32 cellular contexts compared by ENCODE assay signal in genomic region chr16:9526791-9527190, GRCh38.
"Had no signal": no experiment of that assay in that cellular context is flagged by ENCODE, and none has a peak within 500 bp of the region (broad histone marks: within the 10 kb centered on the region; RNA-seq: fewer than 3 reads in every experiment).

No MANE protein-coding gene starts in this region.

- H3K9me3 Mint-ChIP-seq: dendritic cell treated with granulocyte-macrophage colony-stimulating factor and Interleukin-4, amounts not matched to agents 40 ng/mL and 50 ng/mL, for 4 days; mesothelial cell of epicardium had no signal

- FAIRE-seq: endometrium, kidney, urothelium cell line had no signal

- H3K4me1 Mint-ChIP-seq: memory B cell; naive B cell; stimulated activated effector memory CD8-positive, alpha-beta T cell treated with anti-CD3 and anti-CD28 coated beads, Interleukin-12 subunit alpha, Interleukin-12 subunit beta, amount 100 ng/mL, for 72 hours had no signal

- H3K36me3 Mint-ChIP-seq: memory B cell; mesothelial cell of epicardium; naive B cell; natural killer cell treated with Interleukin-12 subunit alpha and Interleukin-12 subunit beta and Interleukin-15 and Interleukin-18, amount 100 ng/mL, for 72 hours; stimulated activated effector memory CD8-positive, alpha-beta T cell treated with anti-CD3 and anti-CD28 coated beads, Interleukin-12 subunit alpha, Interleukin-12 subunit beta, amount 100 ng/mL, for 72 hours had no signal

- H3K27ac ChIP-seq: colonic mucosa, esophagus squamous epithelium, heart right ventricle, prostate gland, right atrium auricular region, sigmoid colon, stomach, testis, tibial artery, upper lobe of left lung had no signal

- H3K4me3 ChIP-seq: colonic mucosa, esophagus squamous epithelium, heart right ventricle, lung, mucosa of descending colon, prostate gland, right atrium auricular region, sigmoid colon, stomach, testis, tibial artery, upper lobe of left lung had no signal

- H3K36me3 ChIP-seq: colonic mucosa, esophagus squamous epithelium, heart right ventricle, prostate gland, right atrium auricular region, sigmoid colon, stomach, tibial artery, upper lobe of left lung had no signal

- DNase-seq: colonic mucosa; effector memory CD4-positive, alpha-beta T cell; erythroblast; esophagus squamous epithelium; foreskin melanocyte; glutamatergic neuron; heart right ventricle; hippocampal formation; kidney; mucosa of descending colon; naive B cell; nucleus accumbens; sigmoid colon; stimulated activated CD4-positive, alpha-beta T cell treated with anti-CD3 and anti-CD28 coated beads, Interleukin-2, amount 100 ng/mL, for 24 hours; stimulated activated CD4-positive, alpha-beta T cell treated with anti-CD3 and anti-CD28 coated beads, Interleukin-4, amount 100 ng/mL, for 24 hours; stimulated activated naive CD4-positive, alpha-beta T cell treated with Interleukin-2 at 50 U/mL for 16 hours; stomach; testis; tibial artery; upper lobe of left lung had no signal

- H3K9me3 ChIP-seq: colonic mucosa, esophagus squamous epithelium, mucosa of descending colon, prostate gland, right atrium auricular region, sigmoid colon, stomach, testis, tibial artery, upper lobe of left lung had no signal

- H3K27me3 Mint-ChIP-seq: dendritic cell treated with granulocyte-macrophage colony-stimulating factor and Interleukin-4, amounts not matched to agents 40 ng/mL and 50 ng/mL, for 4 days had no signal

- H3K27ac Mint-ChIP-seq: dendritic cell treated with granulocyte-macrophage colony-stimulating factor and Interleukin-4, amounts not matched to agents 40 ng/mL and 50 ng/mL, for 4 days; memory B cell; mesothelial cell of epicardium; naive B cell; natural killer cell treated with Interleukin-12 subunit alpha and Interleukin-12 subunit beta and Interleukin-15 and Interleukin-18, amount 100 ng/mL, for 72 hours; stimulated activated effector memory CD8-positive, alpha-beta T cell treated with anti-CD3 and anti-CD28 coated beads, Interleukin-12 subunit alpha, Interleukin-12 subunit beta, amount 100 ng/mL, for 72 hours had no signal

- H3K27me3 ChIP-seq: colonic mucosa, esophagus squamous epithelium, heart right ventricle, right atrium auricular region, sigmoid colon, stomach, testis, tibial artery, upper lobe of left lung had no signal

- H3K4me3 Mint-ChIP-seq: dendritic cell treated with granulocyte-macrophage colony-stimulating factor and Interleukin-4, amounts not matched to agents 40 ng/mL and 50 ng/mL, for 4 days; memory B cell; mesothelial cell of epicardium; naive B cell; natural killer cell treated with Interleukin-12 subunit alpha and Interleukin-12 subunit beta and Interleukin-15 and Interleukin-18, amount 100 ng/mL, for 72 hours; neural crest cell; stimulated activated effector memory CD8-positive, alpha-beta T cell treated with anti-CD3 and anti-CD28 coated beads, Interleukin-12 subunit alpha, Interleukin-12 subunit beta, amount 100 ng/mL, for 72 hours had no signal

- H3K4me1 ChIP-seq: colonic mucosa, esophagus squamous epithelium, heart right ventricle, prostate gland, right atrium auricular region, testis had no signal

- ATAC-seq: heart right ventricle; left lobe of liver; mucosa of descending colon; natural killer cell treated with Interleukin-12 subunit alpha and Interleukin-12 subunit beta and Interleukin-15 and Interleukin-18, amount 100 ng/mL, for 72 hours; stimulated activated effector memory CD8-positive, alpha-beta T cell treated with anti-CD3 and anti-CD28 coated beads, Interleukin-12 subunit alpha, Interleukin-12 subunit beta, amount 100 ng/mL, for 72 hours had no signal
